ENCODE assay signal across 24 cellular contexts in genomic region chr5:114210662-114211061, GRCh38.
"Had no signal": no experiment of that assay in that cellular context is flagged by ENCODE, and none has a peak within 500 bp of the region (broad histone marks: within the 10 kb centered on the region; RNA-seq: fewer than 3 reads in every experiment).

No MANE protein-coding gene starts in this region.

- H3K27ac ChIP-seq: colonic mucosa, coronary artery, dorsolateral prefrontal cortex, epithelial cell of prostate, esophagus muscularis mucosa, esophagus squamous epithelium, foreskin keratinocyte, gastrocnemius medialis, gastroesophageal sphincter, heart left ventricle, heart right ventricle had no signal

- H3K4me3 ChIP-seq: colonic mucosa, coronary artery, dorsolateral prefrontal cortex, esophagus muscularis mucosa, esophagus squamous epithelium, gastrocnemius medialis, gastroesophageal sphincter, heart left ventricle, heart right ventricle had no signal

- H3K27me3 ChIP-seq: colonic mucosa, esophagus muscularis mucosa, esophagus squamous epithelium, gastrocnemius medialis, gastroesophageal sphincter, heart left ventricle, heart right ventricle had no signal

- H3K4me1 ChIP-seq: colonic mucosa, esophagus squamous epithelium, foreskin keratinocyte, gastrocnemius medialis, gastroesophageal sphincter had no signal

- H3K9me3 ChIP-seq: colonic mucosa, esophagus muscularis mucosa, esophagus squamous epithelium, gastrocnemius medialis, gastroesophageal sphincter, heart left ventricle had no signal

- H3K36me3 ChIP-seq: colonic mucosa, esophagus muscularis mucosa, esophagus squamous epithelium, gastrocnemius medialis, gastroesophageal sphincter, heart left ventricle, heart right ventricle had no signal

- DNase-seq: colonic mucosa; cortex of kidney; dermis blood vessel endothelial cell; dorsolateral prefrontal cortex; effector CD4-positive, alpha-beta T cell; effector CD8-positive, alpha-beta T cell; effector memory CD4-positive, alpha-beta T cell; effector memory CD8-positive, alpha-beta T cell; endodermal cell; erythroblast; esophagus squamous epithelium; foreskin fibroblast; foreskin keratinocyte; foreskin melanocyte; gastrocnemius medialis; glutamatergic neuron; head of caudate nucleus; heart left ventricle; heart right ventricle had no signal

- ATAC-seq: effector memory CD8-positive, alpha-beta T cell; esophagus mucosa; foreskin keratinocyte; gastrocnemius medialis; gastroesophageal sphincter; heart left ventricle; heart right ventricle had no signal
